ENCODE assay signal across 8 cellular contexts in the genomic region with DNA sequence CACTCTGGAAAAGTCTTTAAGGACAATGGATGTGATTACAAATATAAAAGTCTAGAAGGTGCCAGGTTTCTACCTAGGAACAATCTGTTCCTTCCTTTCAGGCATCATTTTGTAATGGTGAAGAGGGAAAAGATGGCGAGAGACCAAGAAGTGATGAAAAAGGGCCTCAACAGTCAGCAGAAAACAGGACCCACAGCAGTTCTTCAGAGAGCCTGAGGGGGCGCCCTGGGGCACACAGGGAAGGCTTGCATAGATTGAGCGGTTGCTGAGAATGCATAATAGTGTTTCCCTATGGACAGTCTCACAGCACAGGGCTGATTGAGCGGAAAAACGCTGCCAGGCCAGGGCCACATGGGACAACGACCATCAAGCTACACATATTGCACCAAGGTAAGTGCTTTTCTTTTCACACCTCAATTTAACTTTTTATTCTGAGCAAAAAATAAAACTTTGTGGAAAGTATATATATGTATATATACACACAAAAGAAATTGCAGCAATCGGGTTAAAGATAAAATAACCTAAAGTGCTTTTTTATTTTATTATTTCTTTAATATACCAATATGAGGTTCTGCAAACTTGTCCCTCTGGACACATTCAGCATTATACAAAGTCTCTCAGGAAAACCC. TPM values are rescaled to one million over a fixed set of nuclear protein-coding genes. Genes with fewer than 3 reads are reported as not detected.
DNase-seq lines count a peak whose midpoint lies in the region; ATAC-seq and TF ChIP-seq lines count a peak whose summit lies in the region.

No MANE protein-coding gene starts in this region.

- H3K4me3 ChIP-seq in ACC112 (ENCODE audit: low read depth, low read length) (no peak overlapping the region), ascending aorta (no peak overlapping the region)

- peak; percentile 47 to 69 (median 68) for TF ChIP-seq CTCF in ascending aorta (IDR thresholded peaks at IDR 0.05)

- no peak for ATAC-seq in GM18502 (IDR thresholded peaks at IDR 0.05; ENCODE audit: poor library complexity, unreplicated experiment)

- peak overlapping the region; percentile 59 for H3K27ac ChIP-seq in ACC112 (ENCODE audit: low read depth, low read length)
- H3K27ac ChIP-seq in ascending aorta: no peak overlapping the region

- H3K27me3 ChIP-seq in ACC112 (ENCODE audit: insufficient read depth, low read length) (no peaks in the 10 kb centered on the region), ascending aorta (no peaks in the 10 kb centered on the region)

- peaks cover 21% of the 10 kb centered on the region for H3K79me2 ChIP-seq in ACC112 (ENCODE audit: control insufficient read depth, insufficient read depth, low read length, unreplicated experiment)

- no peaks in the 10 kb centered on the region for H3K9me3 ChIP-seq in ascending aorta

- peak; percentile 51 for DNase-seq in GM19238 (ENCODE audit: insufficient read length, low spot score)
- peak; percentile 68 for DNase-seq in NCI-H2081 treated with DMSO at 0.1 percent for 48 hours (lab: John Stamatoyannopoulos, UW)
- DNase-seq in T1000 (lab: John Stamatoyannopoulos, UW): peak; percentile 28
- DNase-seq in ascending aorta (ENCODE audit: low spot score in 2 of 2): peak; percentile 29 to 77
- DNase-seq in hepatic stellate cell (ENCODE audit: low spot score): peak; percentile 69
- DNase-seq in stimulated activated CD4-positive, alpha-beta T cell treated with anti-CD3 and anti-CD28 coated beads, Interleukin-12 subunit alpha, Interleukin-12 subunit beta, amount 100 ng/mL, for 4 hours: peak; percentile 58

- no peak overlapping the region for H2AFZ ChIP-seq in ACC112 (ENCODE audit: low read length, unreplicated experiment)

- intact Hi-C loops in ascending aorta (cut with DNase I): no loop called here

- H3K36me3 ChIP-seq in ACC112 (ENCODE audit: insufficient read depth, low read length) (no peaks in the 10 kb centered on the region), ascending aorta (peaks cover 8 to 18% of the 10 kb centered on the region in 2 donors)

- H3K4me1 ChIP-seq in ACC112 (ENCODE audit: control insufficient read depth, insufficient read depth, low read length, unreplicated experiment) (peaks cover 24% of the 10 kb centered on the region), ascending aorta (peaks cover 6 to 15% of the 10 kb centered on the region in 2 donors)

RNA-seq across cellular contexts. Expression of gene YRDC, which starts 3.1 kb away (rescaled TPM):
- 9.7 TPM for total RNA-seq in ascending aorta

RNA-seq across cellular contexts. Expression of gene C1orf122, which starts 3.6 kb away (rescaled TPM):
- 284 TPM for total RNA-seq in ascending aorta

RNA-seq across cellular contexts. Expression of gene MANEAL, which starts 17.5 kb away (rescaled TPM):
- 0.43 TPM for total RNA-seq in ascending aorta

RNA-seq across cellular contexts. Expression of gene EPHA10, which starts 46.2 kb away (rescaled TPM):
- 0.11 TPM for total RNA-seq in ascending aorta

RNA-seq across cellular contexts. Expression of gene MTF1, which starts 48.3 kb away (rescaled TPM):
- 10.6 TPM for total RNA-seq in ascending aorta
